In the genomic region with DNA sequence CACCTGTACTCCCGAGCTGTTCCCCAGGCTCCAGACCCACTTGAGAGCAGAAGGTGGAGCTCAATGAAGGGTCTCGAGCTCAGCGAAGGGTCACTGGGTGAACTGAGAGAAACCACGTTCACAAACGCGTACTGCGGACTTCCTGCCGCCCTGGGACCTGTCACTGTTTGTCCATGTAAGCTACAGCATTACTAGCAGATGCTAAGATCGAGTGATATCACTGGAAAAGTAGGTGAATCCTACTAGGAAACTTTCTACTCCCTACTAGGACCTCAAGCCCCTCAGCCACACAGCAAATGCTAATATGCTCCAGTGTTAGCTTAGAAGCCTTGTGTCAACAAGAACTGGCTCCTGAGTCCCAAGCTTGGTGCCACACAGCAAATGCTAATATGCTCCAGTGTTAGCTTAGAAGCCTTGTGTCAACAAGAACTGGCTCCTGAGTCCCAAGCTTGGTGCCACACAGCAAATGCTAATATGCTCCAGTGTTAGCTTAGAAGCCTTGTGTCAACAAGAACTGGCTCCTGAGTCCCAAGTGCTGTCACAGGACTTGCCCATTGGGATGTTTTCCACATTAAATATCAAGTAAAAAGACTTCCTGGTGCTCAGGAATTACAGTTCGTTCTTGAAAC, we compare ENCODE assay signal across 9 cellular contexts. TPM values are rescaled to one million over a fixed set of nuclear protein-coding genes. Genes with fewer than 3 reads are reported as not detected.
DNase-seq lines count a peak whose midpoint lies in the region; ATAC-seq and TF ChIP-seq lines count a peak whose summit lies in the region.
"Not testable (repeated sequence)": the region's sequence is repeated elsewhere in the genome, so short reads cannot be mapped to it uniquely, and the experiment has no call there.
"Had no signal": no experiment of that assay in that cellular context is flagged by ENCODE, and none has a peak within 500 bp of the region (broad histone marks: within the 10 kb centered on the region; RNA-seq: fewer than 3 reads in every experiment).

No MANE protein-coding gene starts in this region.

- H3K36me3 Mint-ChIP-seq in naive thymus-derived CD4-positive, alpha-beta T cell: peaks cover 16 to 75% (median 39%) of the 10 kb centered on the region in 5 donors

- DNase-seq in NCI-H2196 (lab: John Stamatoyannopoulos, UW; ENCODE audit: unreplicated experiment) (peak; percentile 37), caudate nucleus (lab: John Stamatoyannopoulos, UW) (peak in 1 of 61 donors; percentile 53)
- DNase-seq in left colon; naive thymus-derived CD4-positive, alpha-beta T cell: not testable (repeated sequence)
- DNase-seq in stimulated activated CD8-positive, alpha-beta memory T cell treated with anti-CD3 and anti-CD28 coated beads, Interleukin-4, amount 100 ng/mL, for 48 hours: peak; percentile 17

- H3K9ac ChIP-seq in HUES64 (ENCODE audit: low read depth, low read length): not testable (repeated sequence)

- H3K27me3 ChIP-seq in HUES64 (ENCODE audit: insufficient read depth, low read length); naive thymus-derived CD4-positive, alpha-beta T cell (ENCODE audit: control insufficient read depth in 2 of 2, insufficient read depth in 2 of 2, low read length in 2 of 2): not testable (repeated sequence)

- peaks cover 12% of the 10 kb centered on the region for H3K4me1 ChIP-seq in HUES64 (ENCODE audit: insufficient read depth, low read length)
- peaks cover 28 to 41% of the 10 kb centered on the region in 2 donors for H3K4me1 ChIP-seq in naive thymus-derived CD4-positive, alpha-beta T cell (ENCODE audit: control insufficient read depth in 2 of 2, insufficient read depth in 2 of 2, low read length in 2 of 2)

- not testable (repeated sequence) for H3K9me3 Mint-ChIP-seq in naive thymus-derived CD4-positive, alpha-beta T cell

- H3K27me3 Mint-ChIP-seq in naive thymus-derived CD4-positive, alpha-beta T cell: not testable (repeated sequence)

- POLR2A ChIA-PET in naive thymus-derived CD4-positive, alpha-beta T cell (lab: Charles Lee): interaction anchor here (1.2 to 7.1 kb wide), 2 partner anchors 13 kb away, joined by 3 to 145 read pairs; a partner anchor contains a TSS

- intact Hi-C loops in left colon (cut with DNase I, micrococcal nuclease): not testable (repeated sequence)
- intact Hi-C loops in naive thymus-derived CD4-positive, alpha-beta T cell (cut with micrococcal nuclease): loop anchor here in 1 of 2 donors (10.0 kb wide), 1 partner anchor 522 kb away; no protein-coding TSS in a partner anchor

- WGBS in HUES64: 93% methylated on average over 10 of the region's 10 CpGs

- H3K4me1 Mint-ChIP-seq in naive thymus-derived CD4-positive, alpha-beta T cell: peaks cover 26 to 82% (median 69%) of the 10 kb centered on the region in 7 donors

- not testable (repeated sequence) for H3K9me3 ChIP-seq in HUES64 (ENCODE audit: insufficient read depth, low read depth, low read length); naive thymus-derived CD4-positive, alpha-beta T cell (ENCODE audit: control insufficient read depth in 2 of 3, low read length in 3 of 3)

- H3K27ac ChIP-seq in C4-2B (peak overlapping the region; percentile 97), HUES64 (ENCODE audit: low read depth, low read length) (peak overlapping the region; percentile 9; the same call in 1 of the 2 replicates), VCaP (peak overlapping the region; percentile 99), caudate nucleus (ENCODE audit: low read depth, low read length) (peak overlapping the region; percentile 23)
- not testable (repeated sequence) for H3K27ac ChIP-seq in naive thymus-derived CD4-positive, alpha-beta T cell (ENCODE audit: low read depth, low read length)

- peak; percentile 67 for ATAC-seq in left colon
- ATAC-seq in naive thymus-derived CD4-positive, alpha-beta T cell: not testable (repeated sequence)

- peak overlapping the region in 5 of 9 donors; percentile 41 to 68 (median 51) for H3K27ac Mint-ChIP-seq in naive thymus-derived CD4-positive, alpha-beta T cell

- H3K4me3 Mint-ChIP-seq in naive thymus-derived CD4-positive, alpha-beta T cell: not testable (repeated sequence)

- TF ChIP-seq CTCF in C4-2B (conservative IDR thresholded peaks at IDR 0.05); VCaP (conservative IDR thresholded peaks at IDR 0.05): not testable (repeated sequence)

- not testable (repeated sequence) for H3K4me3 ChIP-seq in HUES64 (ENCODE audit: low read length); naive thymus-derived CD4-positive, alpha-beta T cell (ENCODE audit: low read length)

- H3K36me3 ChIP-seq in HUES64 (ENCODE audit: insufficient read depth, low read length): peaks cover 91% of the 10 kb centered on the region
- peaks cover 17 to 83% (median 43%) of the 10 kb centered on the region in 3 experiments for H3K36me3 ChIP-seq in naive thymus-derived CD4-positive, alpha-beta T cell (ENCODE audit: control insufficient read depth in 2 of 3, insufficient read depth in 3 of 3, low read length in 3 of 3)

- CTCF ChIA-PET in naive thymus-derived CD4-positive, alpha-beta T cell (lab: Charles Lee): interaction anchor here (0.9 kb wide), 1 partner anchor 57 kb away, joined by 3 read pairs; a partner anchor contains a TSS

RNA-seq across cellular contexts. Expression of a gene that starts 8.8 kb away (rescaled TPM):
- 26.6 TPM for polyA plus RNA-seq in HUES64 (2013, experiment 1 of 2)
- 24.3 TPM for polyA plus RNA-seq in HUES64 (2013, experiment 2 of 2)
- total RNA-seq in left colon: 10 to 100 TPM; 27.7 to 28.7 TPM
- 100 to 1,000 TPM in 2 of 5 experiments, 10 to 100 TPM in 3; 45.3 to 214 (median 91.8) TPM for total RNA-seq in naive thymus-derived CD4-positive, alpha-beta T cell
- 10 to 100 TPM; 73.1 to 82.3 TPM for polyA plus RNA-seq in naive thymus-derived CD4-positive, alpha-beta T cell

RNA-seq across cellular contexts. Expression of a gene that starts 56.0 kb away (rescaled TPM):
- polyA plus RNA-seq in HUES64 (2013, experiment 1 of 2): 18.2 TPM
- 16.8 TPM for polyA plus RNA-seq in HUES64 (2013, experiment 2 of 2)
- 10 to 100 TPM; 12.3 to 14.8 TPM for total RNA-seq in left colon
- 100 to 1,000 TPM in 3 of 5 experiments, 10 to 100 TPM in 2; 72.0 to 160 (median 127) TPM for total RNA-seq in naive thymus-derived CD4-positive, alpha-beta T cell
- polyA plus RNA-seq in naive thymus-derived CD4-positive, alpha-beta T cell: 10 to 100 TPM; 15.0 to 25.3 TPM
- total RNA-seq: ascending aorta had no signal

RNA-seq across cellular contexts. Expression of a gene that starts 57.0 kb away (rescaled TPM):
- 67.6 TPM for polyA plus RNA-seq in HUES64 (2013, experiment 1 of 2)
- polyA plus RNA-seq in HUES64 (2013, experiment 2 of 2): 65.9 TPM
- 10 to 100 TPM; 56.0 to 58.7 TPM for total RNA-seq in left colon
- total RNA-seq in naive thymus-derived CD4-positive, alpha-beta T cell: 100 to 1,000 TPM in 1 of 5 experiments, 10 to 100 TPM in 4; 39.2 to 105 (median 55.3) TPM
- 100 to 1,000 TPM; 110 to 122 TPM for polyA plus RNA-seq in naive thymus-derived CD4-positive, alpha-beta T cell

Comparison
In these comparisons a context has a peak if more than half of its experiments do, and no peak if none do; other contexts are left out.
1. RNA of a gene that starts 56.0 kb away (total RNA-seq): 72.0 to 160 TPM in naive thymus-derived CD4-positive, alpha-beta T cell; 12.3 to 14.8 TPM in left colon; every median in the first group is over 4 times any median in the second.